21 cellular contexts compared by ENCODE assay signal in genomic region chr15:33093234-33093633, GRCh38.
"Had no signal": no experiment of that assay in that cellular context is flagged by ENCODE, and none has a peak within 500 bp of the region (broad histone marks: within the 10 kb centered on the region; RNA-seq: fewer than 3 reads in every experiment).

No MANE protein-coding gene starts in this region.

- H3K9me3 ChIP-seq: thoracic aorta had no signal

- H3K27me3 Mint-ChIP-seq: activated B cell treated with CpG ODN at 0.5 μM for 24 hours had no signal

- H3K36me3 ChIP-seq: thoracic aorta had no signal

- H3K9me3 Mint-ChIP-seq: activated B cell treated with CpG ODN at 0.5 μM for 24 hours; activated naive CD8-positive, alpha-beta T cell treated with anti-CD3 and anti-CD28 coated beads for 36 hours; activated T-cell treated with anti-CD3 and anti-CD28 coated beads, Interleukin-2, amount 50 U/mL, for 4 hours; T-helper 1 cell treated with Interleukin-12 subunit alpha and Interleukin-12 subunit beta and Interleukin-4 antibody, amounts not matched to agents 30 μg/mL and 1 μg/mL, for 36 hours had no signal

- H3K27ac Mint-ChIP-seq: activated B cell treated with CpG ODN at 0.5 μM for 24 hours; activated naive CD8-positive, alpha-beta T cell treated with anti-CD3 and anti-CD28 coated beads for 36 hours; nephron progenitor cell; progenitor cell of endocrine pancreas; T-helper 1 cell treated with Interleukin-12 subunit alpha and Interleukin-12 subunit beta and Interleukin-4 antibody, amounts not matched to agents 30 μg/mL and 1 μg/mL, for 36 hours had no signal

- H3K27ac ChIP-seq: thoracic aorta had no signal

- H3K4me3 Mint-ChIP-seq: activated B cell treated with CpG ODN at 0.5 μM for 24 hours; activated naive CD8-positive, alpha-beta T cell treated with anti-CD3 and anti-CD28 coated beads for 36 hours; activated T-cell treated with anti-CD3 and anti-CD28 coated beads, Interleukin-2, amount 50 U/mL, for 4 hours; nephron progenitor cell; T-helper 1 cell treated with Interleukin-12 subunit alpha and Interleukin-12 subunit beta and Interleukin-4 antibody, amounts not matched to agents 30 μg/mL and 1 μg/mL, for 36 hours had no signal

- DNase-seq: activated B cell treated with CpG ODN at 0.5 μM for 24 hours; activated CD4-positive, alpha-beta T cell treated with anti-CD3 and anti-CD28 coated beads for 4 hours; activated CD4-positive, alpha-beta T cell treated with anti-CD3 and anti-CD28 coated beads, Interleukin-2, amount 50 U/mL, for 48 hours; activated CD8-positive, alpha-beta memory T cell treated with anti-CD3 and anti-CD28 coated beads, Interleukin-2, amount 50 U/mL, for 48 hours; activated naive CD4-positive, alpha-beta T cell treated with Interleukin-2 at 50 U/mL for 16 hours; activated naive CD8-positive, alpha-beta T cell treated with anti-CD3 and anti-CD28 coated beads for 36 hours; activated T-cell treated with anti-CD3 and anti-CD28 coated beads, Interleukin-2, amount 50 U/mL, for 4 hours; cerebellar nuclear complex; effector CD4-positive, alpha-beta T cell; foreskin fibroblast; hippocampal formation; left ventricle myocardium superior; mammary epithelial cell; midbrain; nephron progenitor cell; occipital lobe; stimulated activated CD4-positive, alpha-beta T cell treated with anti-CD3 and anti-CD28 coated beads, Interleukin-4, amount 100 ng/mL, for 1 hour; stimulated activated naive CD4-positive, alpha-beta T cell treated with Interleukin-2 at 50 U/mL for 16 hours had no signal

- H3K36me3 Mint-ChIP-seq: activated naive CD8-positive, alpha-beta T cell treated with anti-CD3 and anti-CD28 coated beads for 36 hours had no signal

- H3K4me1 Mint-ChIP-seq: activated B cell treated with CpG ODN at 0.5 μM for 24 hours; activated naive CD8-positive, alpha-beta T cell treated with anti-CD3 and anti-CD28 coated beads for 36 hours had no signal

- ATAC-seq: activated T-cell treated with anti-CD3 and anti-CD28 coated beads, Interleukin-2, amount 50 U/mL, for 4 hours had no signal

- H3K4me3 ChIP-seq: thoracic aorta had no signal
